1 cellular context compared by ENCODE assay signal in the genomic region with DNA sequence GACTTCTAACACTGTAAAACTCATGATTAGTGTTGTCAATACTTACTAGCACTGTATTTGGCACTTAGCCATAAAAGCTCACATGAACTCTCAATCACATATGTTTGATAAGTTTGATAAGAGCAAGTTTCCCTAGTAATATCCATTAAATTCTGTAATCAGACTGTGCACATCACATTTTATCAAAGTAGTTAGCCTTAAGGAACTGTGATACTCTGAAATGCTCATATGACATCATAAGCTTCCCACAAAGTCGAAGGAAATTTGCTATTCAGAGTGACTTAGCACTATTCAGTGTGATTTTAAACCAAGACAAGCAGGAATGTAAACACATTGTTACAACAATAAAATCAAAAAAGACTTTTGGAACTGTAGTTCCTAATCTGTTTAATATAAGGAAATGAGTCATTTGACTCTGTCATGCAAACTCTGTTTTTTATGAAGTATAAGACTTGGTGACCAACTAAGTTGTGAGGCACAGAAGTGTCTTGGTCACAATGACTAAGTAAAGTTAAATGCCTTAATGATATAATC.
TF ChIP-seq lines count a peak whose summit lies in the region.

No MANE protein-coding gene starts in this region.

TF ChIP-seq in SK-N-SH, 30 proteins besides CTCF, POLR2A, EP300 and RAD21 (continued from another document):
- TF ChIP-seq RXRA (IDR thresholded peaks at IDR 0.05; ENCODE audit: borderline replicate concordance, low read depth) (0 out of 2 replicates have a peak, but pooled peaks have one; percentile 27), GABPA (IDR thresholded peaks at IDR 0.05; ENCODE audit: low read depth) (no peak), JUND (IDR thresholded peaks at IDR 0.05) (peak; percentile 73), CHD2 (IDR thresholded peaks at IDR 0.05; ENCODE audit: low read length, partially characterized antibody) (no peak)
- TF ChIP-seq, protein P1, sequence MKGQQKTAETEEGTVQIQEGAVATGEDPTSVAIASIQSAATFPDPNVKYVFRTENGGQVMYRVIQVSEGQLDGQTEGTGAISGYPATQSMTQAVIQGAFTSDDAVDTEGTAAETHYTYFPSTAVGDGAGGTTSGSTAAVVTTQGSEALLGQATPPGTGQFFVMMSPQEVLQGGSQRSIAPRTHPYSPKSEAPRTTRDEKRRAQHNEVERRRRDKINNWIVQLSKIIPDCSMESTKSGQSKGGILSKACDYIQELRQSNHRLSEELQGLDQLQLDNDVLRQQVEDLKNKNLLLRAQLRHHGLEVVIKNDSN (IDR thresholded peaks at IDR 0.05; ENCODE audit: borderline replicate concordance, low read depth), result no peak
- TF ChIP-seq, protein P2, sequence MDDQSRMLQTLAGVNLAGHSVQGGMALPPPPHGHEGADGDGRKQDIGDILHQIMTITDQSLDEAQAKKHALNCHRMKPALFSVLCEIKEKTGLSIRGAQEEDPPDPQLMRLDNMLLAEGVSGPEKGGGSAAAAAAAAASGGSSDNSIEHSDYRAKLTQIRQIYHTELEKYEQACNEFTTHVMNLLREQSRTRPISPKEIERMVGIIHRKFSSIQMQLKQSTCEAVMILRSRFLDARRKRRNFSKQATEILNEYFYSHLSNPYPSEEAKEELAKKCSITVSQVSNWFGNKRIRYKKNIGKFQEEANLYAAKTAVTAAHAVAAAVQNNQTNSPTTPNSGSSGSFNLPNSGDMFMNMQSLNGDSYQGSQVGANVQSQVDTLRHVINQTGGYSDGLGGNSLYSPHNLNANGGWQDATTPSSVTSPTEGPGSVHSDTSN (IDR thresholded peaks at IDR 0.05), result peak; percentile 61
- TF ChIP-seq, protein P3, sequence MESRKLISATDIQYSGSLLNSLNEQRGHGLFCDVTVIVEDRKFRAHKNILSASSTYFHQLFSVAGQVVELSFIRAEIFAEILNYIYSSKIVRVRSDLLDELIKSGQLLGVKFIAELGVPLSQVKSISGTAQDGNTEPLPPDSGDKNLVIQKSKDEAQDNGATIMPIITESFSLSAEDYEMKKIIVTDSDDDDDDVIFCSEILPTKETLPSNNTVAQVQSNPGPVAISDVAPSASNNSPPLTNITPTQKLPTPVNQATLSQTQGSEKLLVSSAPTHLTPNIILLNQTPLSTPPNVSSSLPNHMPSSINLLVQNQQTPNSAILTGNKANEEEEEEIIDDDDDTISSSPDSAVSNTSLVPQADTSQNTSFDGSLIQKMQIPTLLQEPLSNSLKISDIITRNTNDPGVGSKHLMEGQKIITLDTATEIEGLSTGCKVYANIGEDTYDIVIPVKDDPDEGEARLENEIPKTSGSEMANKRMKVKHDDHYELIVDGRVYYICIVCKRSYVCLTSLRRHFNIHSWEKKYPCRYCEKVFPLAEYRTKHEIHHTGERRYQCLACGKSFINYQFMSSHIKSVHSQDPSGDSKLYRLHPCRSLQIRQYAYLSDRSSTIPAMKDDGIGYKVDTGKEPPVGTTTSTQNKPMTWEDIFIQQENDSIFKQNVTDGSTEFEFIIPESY (IDR thresholded peaks at IDR 0.05; ENCODE audit: borderline replicate concordance, low read depth), result no peak
TF ChIP-seq in SK-N-SH: peak in this region for 9.
